ENCODE assay signal across 12 cellular contexts in the genomic region with DNA sequence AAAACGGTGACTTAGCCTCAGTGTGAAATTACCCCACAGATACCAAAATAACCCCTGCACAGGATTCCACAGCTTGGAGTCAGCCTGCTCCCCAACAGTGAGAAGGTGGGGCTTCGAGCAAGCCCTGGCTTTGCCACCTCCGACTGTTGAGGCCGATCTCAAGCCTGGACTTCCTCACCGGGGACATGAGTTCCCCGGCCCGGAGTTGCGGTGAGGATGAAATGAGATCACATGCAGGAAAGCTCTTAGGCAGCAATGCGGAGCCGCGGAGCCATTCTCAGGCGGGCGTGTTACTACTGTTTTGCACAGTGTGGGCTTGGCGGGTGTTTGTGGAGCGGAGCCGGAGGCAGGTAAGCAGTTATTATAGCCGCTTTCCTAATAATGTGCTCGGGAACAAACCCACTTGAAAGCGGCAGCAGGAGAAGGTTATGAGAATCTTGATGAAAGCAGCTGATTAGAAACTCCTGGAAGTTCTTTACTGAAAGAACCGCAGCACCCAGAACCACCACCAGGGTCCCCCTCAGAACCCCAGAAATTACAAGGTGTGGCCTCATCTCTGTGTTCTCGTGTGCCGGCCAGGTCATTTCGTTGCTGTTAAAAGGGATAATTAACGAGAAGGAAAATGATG. TPM values are rescaled to one million over a fixed set of nuclear protein-coding genes. Genes with fewer than 3 reads are reported as not detected.
A peak's percentile ranks its signal among the peaks of the same experiment; 100 is the strongest.
DNase-seq lines count a peak whose midpoint lies in the region; FAIRE-seq and TF ChIP-seq lines count a peak whose summit lies in the region.
"Had no signal": no experiment of that assay in that cellular context is flagged by ENCODE, and none has a peak within 500 bp of the region (broad histone marks: within the 10 kb centered on the region; RNA-seq: fewer than 3 reads in every experiment).

No MANE protein-coding gene starts in this region.

- no peak overlapping the region for H3K9ac ChIP-seq in Karpas-422 (ENCODE audit: low read length)

- no peaks in the 10 kb centered on the region for H3K27me3 Mint-ChIP-seq in osteocyte (ENCODE audit: unreplicated experiment)

- peaks cover 24% of the 10 kb centered on the region for H3K4me1 Mint-ChIP-seq in osteocyte (ENCODE audit: unreplicated experiment)

- FAIRE-seq in bronchial epithelial cell (lab: Jason Lieb, UNC): no peak
- FAIRE-seq: frontal cortex had no signal

- no peak overlapping the region for H3K27ac ChIP-seq in Karpas-422 (ENCODE audit: low read length)
- H3K27ac ChIP-seq: ovary had no signal

- no peaks in the 10 kb centered on the region for H3K9me3 Mint-ChIP-seq in osteocyte (ENCODE audit: unreplicated experiment)

- peaks cover 19% of the 10 kb centered on the region for H3K4me1 ChIP-seq in Karpas-422 (ENCODE audit: low read length)

- no peak overlapping the region for H3K27ac Mint-ChIP-seq in osteocyte (ENCODE audit: unreplicated experiment)

- H3K4me3 ChIP-seq in Karpas-422 (ENCODE audit: low read length) (no peak overlapping the region), bronchial epithelial cell (ENCODE audit: low read depth, low read length) (no peak overlapping the region)
- H3K4me3 ChIP-seq: ovary had no signal

- no peak overlapping the region for H3K4me2 ChIP-seq in Karpas-422 (ENCODE audit: low read depth, low read length, poor library complexity, severe bottlenecking)

- DNase-seq in NCI-H345 (lab: John Stamatoyannopoulos, UW): peak; percentile 27
- DNase-seq in NCI-H345 treated with DMSO at 0.1 percent for 48 hours (lab: John Stamatoyannopoulos, UW; ENCODE audit: unreplicated experiment): no peak
- DNase-seq in Karpas-422: peak; percentile 62
- peak; percentile 87 for DNase-seq in bronchial epithelial cell (ENCODE audit: low read depth)
- DNase-seq in osteocyte (ENCODE audit: extremely low spot score, unreplicated experiment): no peak
- DNase-seq in ecto neural progenitor cell (ENCODE audit: low spot score): no peak
- no peak for DNase-seq in globus pallidus (ENCODE audit: low spot score)
- DNase-seq in hippocampal formation (lab: John Stamatoyannopoulos, UW): no peak
- DNase-seq: activated gamma-delta T cell treated with Interleukin-2 at 50 U/mL for 16 hours, SIG-M5 had no signal

- no peak overlapping the region for H3K4me3 Mint-ChIP-seq in osteocyte (ENCODE audit: unreplicated experiment)

- no peaks in the 10 kb centered on the region for H3K36me3 Mint-ChIP-seq in osteocyte (ENCODE audit: unreplicated experiment)

- no peaks in the 10 kb centered on the region for H3K9me2 ChIP-seq in Karpas-422 (replicated peaks; ENCODE audit: insufficient read depth, low read length)

- H3K36me3 ChIP-seq in Karpas-422 (ENCODE audit: insufficient read depth, low read length): no peaks in the 10 kb centered on the region
- no peaks in the 10 kb centered on the region for H3K36me3 ChIP-seq in bronchial epithelial cell (ENCODE audit: control insufficient read depth, insufficient read depth, low read length)
- H3K36me3 ChIP-seq: ovary had no signal

- H4K20me1 ChIP-seq in Karpas-422 (ENCODE audit: insufficient read depth, low read depth, low read length): peaks cover 5% of the 10 kb centered on the region

- H3K79me2 ChIP-seq in Karpas-422 (ENCODE audit: low read length): peaks cover 5% of the 10 kb centered on the region

- H3K9me3 ChIP-seq in Karpas-422 (ENCODE audit: low read length): no peaks in the 10 kb centered on the region
- H3K9me3 ChIP-seq: ovary had no signal

- H2AFZ ChIP-seq in Karpas-422 (ENCODE audit: low read length): no peak overlapping the region

- peak; percentile 46 for TF ChIP-seq CTCF in bronchial epithelial cell (IDR thresholded peaks at IDR 0.05; ENCODE audit: insufficient read depth, low read length, severe bottlenecking)
- peak; percentile 35 for TF ChIP-seq CTCF in osteocyte (IDR thresholded peaks at IDR 0.05)

- H3K27me3 ChIP-seq in Karpas-422 (ENCODE audit: low read length) (no peaks in the 10 kb centered on the region), bronchial epithelial cell (ENCODE audit: control insufficient read depth, insufficient read depth, low read length) (no peaks in the 10 kb centered on the region)
- H3K27me3 ChIP-seq: ovary had no signal

RNA-seq across cellular contexts. Expression of gene CLSTN1, which starts 3.9 kb away (rescaled TPM):
- total RNA-seq in Karpas-422 (2014; rRNA removed; shearing (Covaris generic); ENCODE audit: low replicate concordance): 52.0 and 77.7 TPM in 2 replicates
- total RNA-seq in bronchial epithelial cell (131 and 142 TPM in 2 replicates), osteocyte (179 and 187 TPM in 2 replicates)

Comparison
In these comparisons a context has a peak if more than half of its experiments do, and no peak if none do; other contexts are left out.
1. DNase-seq: peak in NCI-H345 (single experiment), Karpas-422 (single experiment) and bronchial epithelial cell (single experiment); none in NCI-H345 treated with DMSO at 0.1 percent for 48 hours (single experiment), osteocyte (single experiment), ecto neural progenitor cell (single experiment), globus pallidus (single experiment) and hippocampal formation (0 of 2).